In the genomic region with DNA sequence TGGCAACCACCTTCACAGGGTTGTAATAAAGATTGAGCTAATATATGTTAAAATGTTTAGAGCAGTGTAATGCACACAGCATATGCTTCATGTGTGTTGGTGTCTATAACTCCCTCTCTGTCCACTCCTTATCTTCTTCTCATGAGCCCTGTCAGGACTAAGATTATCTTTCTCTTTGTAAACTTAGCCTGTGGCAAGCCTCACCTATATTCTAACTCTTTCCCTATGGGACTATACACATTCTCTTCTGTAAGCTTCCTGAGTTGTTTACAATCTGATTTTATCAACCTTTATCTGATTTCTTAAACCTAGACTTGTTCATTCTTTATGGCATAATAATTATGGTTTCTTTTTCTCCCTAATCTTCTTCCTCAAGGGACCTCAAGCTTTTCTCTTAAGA, we compare ENCODE assay signal across 39 cellular contexts. TPM values are rescaled to one million over a fixed set of nuclear protein-coding genes. Genes with fewer than 3 reads are reported as not detected.
"Had no signal": no experiment of that assay in that cellular context is flagged by ENCODE, and none has a peak within 500 bp of the region (broad histone marks: within the 10 kb centered on the region; RNA-seq: fewer than 3 reads in every experiment).

No MANE protein-coding gene starts in this region.

- DNase-seq: Karpas-422, Kasumi-1, MG63, MM.1S, MV-4-11, NCI-H1048, NCI-H1092, NCI-H1092 treated with DMSO at 0.1 percent for 48 hours, NCI-H1105, NCI-H1105 treated with DMSO at 0.1 percent for 48 hours, NCI-H1417, NCI-H1417 treated with DMSO at 0.1 percent for 48 hours, NCI-H1436, NCI-H1436 treated with DMSO at 0.1 percent for 48 hours, NCI-H146, NCI-H1694, NCI-H1694 treated with DMSO at 0.1 percent for 48 hours, NCI-H187, NCI-H187 treated with DMSO at 0.1 percent for 48 hours, NCI-H1930, NCI-H2029, NCI-H2029 treated with DMSO at 0.1 percent for 48 hours, NCI-H2081, NCI-H2081 treated with DMSO at 0.1 percent for 48 hours, NCI-H2107, NCI-H2171, NCI-H2171 treated with DMSO at 0.1 percent for 48 hours, NCI-H2227 treated with DMSO at 0.1 percent for 48 hours, NCI-H226, NCI-H345, NCI-H446, NCI-H446 treated with DMSO at 0.1 percent for 48 hours, NCI-H510A, NCI-H510A treated with DMSO at 0.1 percent for 48 hours, NCI-H524 had no signal

- H3K27ac ChIP-seq: KMS-11 had no signal

- H3K9me3 ChIP-seq: MG63 had no signal

- H3K27me3 ChIP-seq: MG63 had no signal

- H3K4me3 ChIP-seq: MG63 had no signal

- H3K36me3 ChIP-seq: MG63 had no signal

RNA-seq across cellular contexts. Expression of a gene that starts 2.4 kb away (rescaled TPM):
- total RNA-seq: M059J, NCI-H460 had no signal

RNA-seq across cellular contexts. Expression of a gene that starts 53.7 kb away (rescaled TPM):
- total RNA-seq: LHCN-M2, M059J, NCI-H460 had no signal
